Comparison of ENCODE assay signal across 30 cellular contexts in genomic region chr22:30502911-30503310, GRCh38. TPM values are rescaled to one million over a fixed set of nuclear protein-coding genes. Genes with fewer than 3 reads are reported as not detected.
DNase-seq lines count a peak whose midpoint lies in the region; ATAC-seq, FAIRE-seq and TF ChIP-seq lines count a peak whose summit lies in the region.
"Had no signal": no experiment of that assay in that cellular context is flagged by ENCODE, and none has a peak within 500 bp of the region (broad histone marks: within the 10 kb centered on the region; RNA-seq: fewer than 3 reads in every experiment).

No MANE protein-coding gene starts in this region.

- H3K4me1 ChIP-seq in HEK293 (ENCODE audit: control insufficient read depth, insufficient read depth, low read length), result no peaks in the 10 kb centered on the region
- no peaks in the 10 kb centered on the region for H3K4me1 ChIP-seq in psoas muscle
- H3K4me1 ChIP-seq: BE2C, BLaER1 had no signal

- H3K4me3 ChIP-seq in HEK293 (ENCODE audit: low read depth, low read length) (no peak overlapping the region), bronchial epithelial cell (ENCODE audit: low read depth, low read length) (no peak overlapping the region), psoas muscle (no peak overlapping the region)
- H3K4me3 ChIP-seq: BLaER1, GM12878 had no signal

- DNase-seq in bronchial epithelial cell (ENCODE audit: low read depth), result no peak
- no peak for DNase-seq in psoas muscle
- DNase-seq in NCI-H1048 (lab: John Stamatoyannopoulos, UW), result no peak
- DNase-seq in activated T-cell treated with anti-CD3 and anti-CD28 coated beads, Interleukin-2, amount 50 U/mL, for 1 hour, result no peak
- DNase-seq: 8988T; ACHN; BE2C; C1 segment of cervical spinal cord; CD4-positive, alpha-beta memory T cell; CD4-positive, CD25-positive, alpha-beta regulatory T cell; CD8-positive, alpha-beta memory T cell; COR-L47; DMS 273 treated with DMSO at 0.1 percent for 48 hours; DMS153; DMS53; DMS79; DND-41; EL; GDM1 had no signal

- WGBS in psoas muscle, 3 donors, result 65 to 82% (median 73%) methylated on average over 3 of the region's 3 CpGs

- CTCF ChIA-PET in HEK293 (lab: Yijun Ruan, JAX), result no interaction called here

- H3K27ac ChIP-seq in HEK293 (ENCODE audit: extremely low read depth, low read depth, low read length) (no peak overlapping the region), psoas muscle (no peak overlapping the region)
- H3K27ac ChIP-seq: BLaER1 had no signal

- ATAC-seq in psoas muscle, result no peak
- ATAC-seq: GM12878 had no signal

- no peaks in the 10 kb centered on the region for H3K27me3 ChIP-seq in bronchial epithelial cell (ENCODE audit: control insufficient read depth, insufficient read depth, low read length)
- peaks cover 0 to 57% (median 16%) of the 10 kb centered on the region in 3 donors for H3K27me3 ChIP-seq in psoas muscle (ENCODE audit: insufficient read depth in 3 of 3, low read length in 2 of 3)
- H3K27me3 ChIP-seq: BLaER1 had no signal

- POLR2A ChIA-PET in HEK293 (lab: Yijun Ruan, JAX), result no interaction called here

- H3K9me3 ChIP-seq in HEK293 (ENCODE audit: control insufficient read depth, insufficient read depth, low read depth, low read length) (no peaks in the 10 kb centered on the region), psoas muscle (no peaks in the 10 kb centered on the region)
- H3K9me3 ChIP-seq: BE2C, BLaER1 had no signal

- H3K36me3 ChIP-seq in HEK293 (ENCODE audit: control insufficient read depth in 2 of 2, insufficient read depth in 1 of 2, low read length in 2 of 2), result no peaks in the 10 kb centered on the region; a peak in 1 of 3 replicates
- no peaks in the 10 kb centered on the region for H3K36me3 ChIP-seq in bronchial epithelial cell (ENCODE audit: control insufficient read depth, insufficient read depth, low read length)
- H3K36me3 ChIP-seq in psoas muscle (ENCODE audit: insufficient read depth in 1 of 2, low read depth in 1 of 2), result no peaks in the 10 kb centered on the region
- H3K36me3 ChIP-seq: BE2C, BLaER1 had no signal

- peak; percentile 64 for FAIRE-seq in bronchial epithelial cell (lab: Jason Lieb, UNC)
- FAIRE-seq: A204.1, GM12878, GM12892, GM18507 had no signal

- TF ChIP-seq CTCF in HEK293 (tag by site-specific recombination; IDR thresholded peaks at IDR 0.05) (no peak), bronchial epithelial cell (IDR thresholded peaks at IDR 0.05; ENCODE audit: insufficient read depth, low read length, severe bottlenecking) (no peak), psoas muscle (IDR thresholded peaks at IDR 0.05) (no peak)

- intact Hi-C loops in psoas muscle (cut with DNase I), result no loop called here

TF ChIP-seq in HEK293, 187 proteins besides CTCF, POLR2A, EP300 and RAD21 (continues in another document):
- no peak for TF ChIP-seq FEZF1 (tag by site-specific recombination; IDR thresholded peaks at IDR 0.05)
- TF ChIP-seq SCRT2 (tag by site-specific recombination; IDR thresholded peaks at IDR 0.05), result peak; percentile 77
- TF ChIP-seq ZNF580 (tag by site-specific recombination; IDR thresholded peaks at IDR 0.05), result no peak
- no peak for TF ChIP-seq ZNF707 (tag by site-specific recombination; IDR thresholded peaks at IDR 0.05)
- TF ChIP-seq ZNF518A (tag by site-specific recombination; conservative IDR thresholded peaks at IDR 0.05; ENCODE audit: low read depth), result no peak
- TF ChIP-seq SP2 (tag by site-specific recombination; IDR thresholded peaks at IDR 0.05), result no peak
- TF ChIP-seq ZSCAN4 (tag by site-specific recombination; IDR thresholded peaks at IDR 0.05), result no peak
- TF ChIP-seq ZNF670 (tag by site-specific recombination; IDR thresholded peaks at IDR 0.05; ENCODE audit: low read depth), result no peak
- no peak for TF ChIP-seq ZNF10 (tag by site-specific recombination; IDR thresholded peaks at IDR 0.05)
- no peak for TF ChIP-seq ZNF112 (tag by site-specific recombination; IDR thresholded peaks at IDR 0.05)
- no peak for TF ChIP-seq PATZ1 (tag by site-specific recombination; IDR thresholded peaks at IDR 0.05)
- TF ChIP-seq ZNF202 (tag by site-specific recombination; IDR thresholded peaks at IDR 0.05; ENCODE audit: borderline replicate concordance), result no peak
- TF ChIP-seq AEBP2 (tag by site-specific recombination; IDR thresholded peaks at IDR 0.05; ENCODE audit: borderline replicate concordance), result no peak
- peak; percentile 67; the same call in 1 of the 2 replicates for TF ChIP-seq SCRT1 (tag by site-specific recombination; IDR thresholded peaks at IDR 0.05; ENCODE audit: borderline replicate concordance)

RNA-seq across cellular contexts. Expression of gene SEC14L4, which starts 2.6 kb away (rescaled TPM):
- total RNA-seq in bronchial epithelial cell (under 0.01 TPM in 1 of 2 replicates, not detected in the other), psoas muscle (not detected)
- polyA plus RNA-seq in psoas muscle, result under 1 TPM in 2 of 3 donors, not detected in 1; 0.01 to 0.07 TPM
- total RNA-seq: A673; CD4-positive, alpha-beta memory T cell; CD4-positive, CD25-positive, alpha-beta regulatory T cell; CD8-positive, alpha-beta memory T cell; G401; GM12878 had no signal
- polyA plus RNA-seq: AG04450; CD14-positive monocyte; CD4-positive, alpha-beta memory T cell; CD4-positive, CD25-positive, alpha-beta regulatory T cell; CD8-positive, alpha-beta memory T cell; GM12878 had no signal

RNA-seq across cellular contexts. Expression of gene SEC14L3, which starts 31.1 kb away (rescaled TPM):
- not detected in 2 replicates for total RNA-seq in bronchial epithelial cell
- total RNA-seq in psoas muscle, result not detected
- polyA plus RNA-seq in psoas muscle, result under 1 TPM in 1 of 3 donors, not detected in 2; 0.04 TPM
- total RNA-seq: A673; CD4-positive, alpha-beta memory T cell; CD4-positive, CD25-positive, alpha-beta regulatory T cell; CD8-positive, alpha-beta memory T cell; Daoy; G401; GM12878 had no signal
- polyA plus RNA-seq: AG04450; CD14-positive monocyte; CD4-positive, alpha-beta memory T cell; CD4-positive, CD25-positive, alpha-beta regulatory T cell; CD8-positive, alpha-beta memory T cell had no signal

RNA-seq across cellular contexts. Expression of gene SEC14L6, which starts 43.6 kb away (rescaled TPM):
- total RNA-seq in bronchial epithelial cell (not detected in 2 replicates), psoas muscle (not detected)
- polyA plus RNA-seq in psoas muscle, result not detected
- total RNA-seq: A673; CD4-positive, alpha-beta memory T cell; CD4-positive, CD25-positive, alpha-beta regulatory T cell; CD8-positive, alpha-beta memory T cell; G401; GM12878 had no signal
- polyA plus RNA-seq: CD14-positive monocyte; CD4-positive, alpha-beta memory T cell; GM12878 had no signal
